In genomic region chr5:122492675-122493074, GRCh38 we compare ENCODE assay signal across 10 cellular contexts.
DNase-seq lines count a peak whose midpoint lies in the region; ATAC-seq, FAIRE-seq and TF ChIP-seq lines count a peak whose summit lies in the region.
"Had no signal": no experiment of that assay in that cellular context is flagged by ENCODE, and none has a peak within 500 bp of the region (broad histone marks: within the 10 kb centered on the region; RNA-seq: fewer than 3 reads in every experiment).

No MANE protein-coding gene starts in this region.

- no peaks in the 10 kb centered on the region for H4K20me1 ChIP-seq in astrocyte (ENCODE audit: insufficient read depth, low read length)
- no peaks in the 10 kb centered on the region for H4K20me1 ChIP-seq in neural progenitor cell (ENCODE audit: low read depth)

- H3K36me3 Mint-ChIP-seq in astrocyte (ENCODE audit: low read depth, unreplicated experiment) = no peaks in the 10 kb centered on the region
- no peaks in the 10 kb centered on the region for H3K36me3 Mint-ChIP-seq in neural progenitor cell
- H3K36me3 Mint-ChIP-seq: naive thymus-derived CD4-positive, alpha-beta T cell had no signal

- TF ChIP-seq CTCF in GM12875 (IDR thresholded peaks at IDR 0.05; ENCODE audit: borderline replicate concordance, insufficient read depth, low read depth, low read length) = 0 out of 2 replicates have a peak, but pooled peaks have one; percentile 25
- peak; percentile 35 for TF ChIP-seq CTCF in LNCaP clone FGC (IDR thresholded peaks at IDR 0.05; ENCODE audit: control insufficient read depth, extremely low read depth, insufficient read depth)
- TF ChIP-seq CTCF in astrocyte (IDR thresholded peaks at IDR 0.05; ENCODE audit: insufficient read depth, low read depth, low read length) = peak; percentile 28
- peak; percentile 40 for TF ChIP-seq CTCF in neural progenitor cell (IDR thresholded peaks at IDR 0.05)
- TF ChIP-seq CTCF in lower leg skin (IDR thresholded peaks at IDR 0.05) = no peak

- intact Hi-C loops in lower leg skin (cut with DNase I; ENCODE audit: low total_unique reads) = no loop called here

- no peak for FAIRE-seq in astrocyte (lab: Jason Lieb, UNC)
- FAIRE-seq: colon had no signal

- DNase-seq in LNCaP clone FGC (ENCODE audit: low read depth) (no peak), astrocyte (ENCODE audit: low read depth) (no peak), neural progenitor cell (ENCODE audit: low spot score) (peak; percentile 24), lower leg skin (ENCODE audit: low spot score in 2 of 2) (no peak)
- no peak for DNase-seq in activated CD4-positive, alpha-beta T cell treated with anti-CD3 and anti-CD28 coated beads for 4 hours
- DNase-seq: activated CD4-positive, alpha-beta T cell treated with anti-CD3 and anti-CD28 coated beads for 1 hour; naive thymus-derived CD4-positive, alpha-beta T cell had no signal

- no peaks in the 10 kb centered on the region for H3F3A ChIP-seq in neural progenitor cell (ENCODE audit: low read depth)

- no peak for TF ChIP-seq POLR2A in lower leg skin (IDR thresholded peaks at IDR 0.05)

- H3K4me2 ChIP-seq in astrocyte (ENCODE audit: low read length) (no peak overlapping the region), neural progenitor cell (no peak overlapping the region)

- ATAC-seq in HG03280 (IDR thresholded peaks at IDR 0.05; ENCODE audit: unreplicated experiment) = no peak
- ATAC-seq: naive thymus-derived CD4-positive, alpha-beta T cell had no signal

- H3K36me3 ChIP-seq in astrocyte (ENCODE audit: insufficient read depth, low read length) (no peaks in the 10 kb centered on the region), neural progenitor cell (no peaks in the 10 kb centered on the region)

- H3K9ac ChIP-seq in astrocyte (ENCODE audit: low read length) = no peak overlapping the region
- no peak overlapping the region for H3K9ac ChIP-seq in neural progenitor cell

- 50 to 51% methylated on average over 3 of the region's 3 CpGs for WGBS in lower leg skin, 2 donors

- H3K27ac Mint-ChIP-seq in astrocyte (ENCODE audit: unreplicated experiment) = no peak overlapping the region
- no peak overlapping the region for H3K27ac Mint-ChIP-seq in neural progenitor cell
- H3K27ac Mint-ChIP-seq: naive thymus-derived CD4-positive, alpha-beta T cell had no signal

- H3K4me3 Mint-ChIP-seq in astrocyte (ENCODE audit: unreplicated experiment) (no peak overlapping the region), neural progenitor cell (no peak overlapping the region)
- H3K4me3 Mint-ChIP-seq: naive thymus-derived CD4-positive, alpha-beta T cell had no signal

- H3K27ac ChIP-seq in astrocyte (ENCODE audit: low read depth, low read length) (no peak overlapping the region), neural progenitor cell (no peak overlapping the region)

- H3K79me2 ChIP-seq in astrocyte (ENCODE audit: insufficient read depth, low read length) (no peaks in the 10 kb centered on the region), neural progenitor cell (ENCODE audit: low read depth) (no peaks in the 10 kb centered on the region)

- H3K9me3 Mint-ChIP-seq in astrocyte (ENCODE audit: unreplicated experiment) (no peaks in the 10 kb centered on the region), neural progenitor cell (no peaks in the 10 kb centered on the region)

- H3K27me3 Mint-ChIP-seq in astrocyte (ENCODE audit: low read depth, unreplicated experiment) = no peaks in the 10 kb centered on the region
- peaks cover 2% of the 10 kb centered on the region for H3K27me3 Mint-ChIP-seq in neural progenitor cell (ENCODE audit: insufficient read depth, low read depth)

- H3K4me1 ChIP-seq in astrocyte (ENCODE audit: insufficient read depth, low read length) = no peaks in the 10 kb centered on the region
- no peaks in the 10 kb centered on the region for H3K4me1 ChIP-seq in neural progenitor cell

- H3K4me1 Mint-ChIP-seq in astrocyte (ENCODE audit: low read depth, unreplicated experiment) = no peaks in the 10 kb centered on the region
- peaks cover 9% of the 10 kb centered on the region for H3K4me1 Mint-ChIP-seq in neural progenitor cell
- H3K4me1 Mint-ChIP-seq: naive thymus-derived CD4-positive, alpha-beta T cell had no signal

- H3K27me3 ChIP-seq in astrocyte (ENCODE audit: insufficient read depth, low read length) (no peaks in the 10 kb centered on the region), neural progenitor cell (no peaks in the 10 kb centered on the region)

- H3K4me3 ChIP-seq in GM12875 (ENCODE audit: low read depth, low read length) (no peak overlapping the region), LNCaP clone FGC (ENCODE audit: low read depth, low read length) (no peak overlapping the region), astrocyte (ENCODE audit: insufficient read depth, low read depth, low read length) (no peak overlapping the region), neural progenitor cell (no peak overlapping the region), lower leg skin (ENCODE audit: low read depth, poor library complexity, severe bottlenecking) (no peak overlapping the region)

- H3K9me3 ChIP-seq in astrocyte (ENCODE audit: insufficient read depth, low read depth, low read length) (no peaks in the 10 kb centered on the region), neural progenitor cell (ENCODE audit: low read depth) (no peaks in the 10 kb centered on the region)

- H2AFZ ChIP-seq in astrocyte (ENCODE audit: low read depth, low read length) = no peak overlapping the region
- no peak overlapping the region for H2AFZ ChIP-seq in neural progenitor cell (replicated peaks)

Comparison
In these comparisons a context has a peak if more than half of its experiments do, and no peak if none do; other contexts are left out.
1. CTCF ChIP-seq: peak in GM12875 (single experiment), LNCaP clone FGC (single experiment), astrocyte (single experiment) and neural progenitor cell (single experiment); none in lower leg skin (0 of 3).